Comparison of ENCODE assay signal across 1 cellular context in genomic region chr12:106094304-106094703, GRCh38.
TF ChIP-seq lines count a peak whose summit lies in the region.

No MANE protein-coding gene starts in this region.

TF ChIP-seq in SK-N-SH treated with all-trans-retinoic acid at 6 μM for 48 hours, 23 proteins besides CTCF, POLR2A, EP300 and RAD21 (continued from another document):
- no peak for TF ChIP-seq PATZ1 (CRISPR knock-in tag; IDR thresholded peaks at IDR 0.05; ENCODE audit: borderline replicate concordance)
- TF ChIP-seq CSRNP3 (CRISPR knock-in tag; IDR thresholded peaks at IDR 0.05), result no peak
- TF ChIP-seq ESRRG (CRISPR knock-in tag; IDR thresholded peaks at IDR 0.05), result no peak
- TF ChIP-seq CSDC2 (CRISPR knock-in tag; IDR thresholded peaks at IDR 0.05), result no peak
- TF ChIP-seq POU6F1 (CRISPR knock-in tag; IDR thresholded peaks at IDR 0.05; ENCODE audit: borderline replicate concordance, low read depth), result no peak
- TF ChIP-seq ARNTL (CRISPR knock-in tag; IDR thresholded peaks at IDR 0.05; ENCODE audit: borderline replicate concordance, low read depth), result no peak
- TF ChIP-seq RARB (CRISPR knock-in tag; IDR thresholded peaks at IDR 0.05), result no peak
- no peak for TF ChIP-seq ZNF8 (CRISPR knock-in tag; IDR thresholded peaks at IDR 0.05)
- no peak for TF ChIP-seq CREB5 (CRISPR knock-in tag; IDR thresholded peaks at IDR 0.05; ENCODE audit: low read depth)
- TF ChIP-seq BACH2 (CRISPR knock-in tag; IDR thresholded peaks at IDR 0.05; ENCODE audit: borderline replicate concordance), result no peak
- TF ChIP-seq ZFP3 (CRISPR knock-in tag; IDR thresholded peaks at IDR 0.05), result no peak
